8 cellular contexts compared by ENCODE assay signal in genomic region chr16:72664480-72665408, GRCh38.
DNase-seq lines count a peak whose midpoint lies in the region; ATAC-seq and TF ChIP-seq lines count a peak whose summit lies in the region.

No MANE protein-coding gene starts in this region.

- no peaks in the 10 kb centered on the region for H3K27me3 Mint-ChIP-seq in nephron progenitor cell (ENCODE audit: low read depth, poor library complexity)
- H3K27me3 Mint-ChIP-seq in stimulated activated naive CD8-positive, alpha-beta T cell treated with anti-CD3 and anti-CD28 coated beads, Interleukin-15, Interleukin-2, amounts not matched to agents 100 ng/mL and 50 ng/mL, for 24 hours = peaks cover 5% of the 10 kb centered on the region

- H3K9ac ChIP-seq in ES-I3 (ENCODE audit: low read depth, low read length) = peak overlapping the region; percentile 97
- peak overlapping the region; percentile 76 for H3K9ac ChIP-seq in Loucy (ENCODE audit: low read depth, low read length, poor library complexity, severe bottlenecking)

- peaks cover 28% of the 10 kb centered on the region for H3K4me1 Mint-ChIP-seq in nephron progenitor cell
- H3K4me1 Mint-ChIP-seq in stimulated activated naive CD8-positive, alpha-beta T cell treated with anti-CD3 and anti-CD28 coated beads, Interleukin-15, Interleukin-2, amounts not matched to agents 100 ng/mL and 50 ng/mL, for 24 hours (ENCODE audit: low read depth) = peaks cover 11% of the 10 kb centered on the region

- no peaks in the 10 kb centered on the region for H3K9me3 ChIP-seq in ES-I3 (ENCODE audit: control insufficient read depth, insufficient read depth, low read length)
- no peaks in the 10 kb centered on the region for H3K9me3 ChIP-seq in Loucy (ENCODE audit: insufficient read depth, low read depth, low read length)
- H3K9me3 ChIP-seq in RWPE2 (ENCODE audit: severe bottlenecking) = no peaks in the 10 kb centered on the region

- H3K27ac Mint-ChIP-seq in nephron progenitor cell = peak overlapping the region; percentile 100
- peak overlapping the region; percentile 97 for H3K27ac Mint-ChIP-seq in stimulated activated naive CD8-positive, alpha-beta T cell treated with anti-CD3 and anti-CD28 coated beads, Interleukin-15, Interleukin-2, amounts not matched to agents 100 ng/mL and 50 ng/mL, for 24 hours

- no peaks in the 10 kb centered on the region for H4K20me1 ChIP-seq in Loucy (ENCODE audit: insufficient read depth, low read length, poor library complexity, severe bottlenecking)

- peak overlapping the region; percentile 96 for H2AFZ ChIP-seq in Loucy (ENCODE audit: low read length)

- H3K4me3 Mint-ChIP-seq in nephron progenitor cell = peak overlapping the region; percentile 96
- peak overlapping the region; percentile 99 for H3K4me3 Mint-ChIP-seq in stimulated activated naive CD8-positive, alpha-beta T cell treated with anti-CD3 and anti-CD28 coated beads, Interleukin-15, Interleukin-2, amounts not matched to agents 100 ng/mL and 50 ng/mL, for 24 hours

- H3K4me3 ChIP-seq in H7 (ENCODE audit: insufficient read depth, low read depth, low read length) (peak overlapping the region; percentile 77), Loucy (ENCODE audit: low read length, poor library complexity, severe bottlenecking) (peak overlapping the region; percentile 95), RWPE2 (ENCODE audit: severe bottlenecking) (peak overlapping the region; percentile 76)

- H3K4me1 ChIP-seq in ES-I3 (ENCODE audit: insufficient read depth, low read length) (no peaks in the 10 kb centered on the region), Loucy (ENCODE audit: insufficient read depth, low read length, poor library complexity, severe bottlenecking) (peaks cover 33% of the 10 kb centered on the region), RWPE2 (ENCODE audit: insufficient read depth, poor library complexity, severe bottlenecking) (peaks cover 3% of the 10 kb centered on the region)

- H3K36me3 Mint-ChIP-seq in nephron progenitor cell (ENCODE audit: low read depth) = peaks cover 51% of the 10 kb centered on the region
- no peaks in the 10 kb centered on the region for H3K36me3 Mint-ChIP-seq in stimulated activated naive CD8-positive, alpha-beta T cell treated with anti-CD3 and anti-CD28 coated beads, Interleukin-15, Interleukin-2, amounts not matched to agents 100 ng/mL and 50 ng/mL, for 24 hours (ENCODE audit: low read depth)

- ATAC-seq in RWPE2 (ENCODE audit: low read depth) = peak; percentile 99

- no peaks in the 10 kb centered on the region for H3K27me3 ChIP-seq in H7 (ENCODE audit: control insufficient read depth, insufficient read depth, low read length)
- no peaks in the 10 kb centered on the region for H3K27me3 ChIP-seq in Loucy (ENCODE audit: insufficient read depth, low read length, poor library complexity, severe bottlenecking)
- no peaks in the 10 kb centered on the region for H3K27me3 ChIP-seq in RWPE2 (ENCODE audit: insufficient read depth, poor library complexity, severe bottlenecking)

- H3F3A ChIP-seq in Loucy (ENCODE audit: low read depth) = no peaks in the 10 kb centered on the region

- peaks cover 29% of the 10 kb centered on the region for H3K79me2 ChIP-seq in Loucy (ENCODE audit: insufficient read depth, low read length)

- no peaks in the 10 kb centered on the region for H3K36me3 ChIP-seq in ES-I3 (ENCODE audit: insufficient read depth, low read length)
- H3K36me3 ChIP-seq in H7 (replicated peaks; ENCODE audit: control insufficient read depth, insufficient read depth, low read length) = no peaks in the 10 kb centered on the region
- no peaks in the 10 kb centered on the region for H3K36me3 ChIP-seq in Loucy (ENCODE audit: insufficient read depth, low read length)
- no peaks in the 10 kb centered on the region for H3K36me3 ChIP-seq in RWPE2 (ENCODE audit: low read depth)

- peak overlapping the region; percentile 84 for H3K4me2 ChIP-seq in Loucy (ENCODE audit: low read depth, low read length, poor library complexity, severe bottlenecking)

- H3K9me2 ChIP-seq in Loucy (replicated peaks; ENCODE audit: low read depth, low read length) = no peaks in the 10 kb centered on the region

- DNase-seq in H7 = peak; percentile 93
- peak; percentile 95 for DNase-seq in RWPE2 (ENCODE audit: low spot score)
- DNase-seq in activated effector memory CD4-positive, alpha-beta T cell treated with Interleukin-2 at 50 U/mL for 16 hours = peak; percentile 87
- peak; percentile 99 for DNase-seq in fibroblast of the conjunctiva (ENCODE audit: low read depth)
- DNase-seq in nephron progenitor cell = peak; percentile 95

- H3K9me3 Mint-ChIP-seq in nephron progenitor cell = peaks cover 39% of the 10 kb centered on the region
- no peaks in the 10 kb centered on the region for H3K9me3 Mint-ChIP-seq in stimulated activated naive CD8-positive, alpha-beta T cell treated with anti-CD3 and anti-CD28 coated beads, Interleukin-15, Interleukin-2, amounts not matched to agents 100 ng/mL and 50 ng/mL, for 24 hours

- peak overlapping the region; percentile 56 for H3K27ac ChIP-seq in RWPE2 (ENCODE audit: poor library complexity, severe bottlenecking)

- no peak for TF ChIP-seq CTCF in Loucy (conservative IDR thresholded peaks at IDR 0.05; ENCODE audit: low read length)
- TF ChIP-seq CTCF in RWPE2 (IDR thresholded peaks at IDR 0.05; ENCODE audit: poor library complexity, severe bottlenecking) = no peak
- no peak for TF ChIP-seq CTCF in nephron progenitor cell (IDR thresholded peaks at IDR 0.05)

Comparison
In these comparisons a context has a peak if more than half of its experiments do, and no peak if none do; other contexts are left out.
1. Peak in every context shown above with its lines: DNase-seq, ATAC-seq, H3K4me3 ChIP-seq and H3K27ac ChIP-seq.